8 cellular contexts compared by ENCODE assay signal in the genomic region with DNA sequence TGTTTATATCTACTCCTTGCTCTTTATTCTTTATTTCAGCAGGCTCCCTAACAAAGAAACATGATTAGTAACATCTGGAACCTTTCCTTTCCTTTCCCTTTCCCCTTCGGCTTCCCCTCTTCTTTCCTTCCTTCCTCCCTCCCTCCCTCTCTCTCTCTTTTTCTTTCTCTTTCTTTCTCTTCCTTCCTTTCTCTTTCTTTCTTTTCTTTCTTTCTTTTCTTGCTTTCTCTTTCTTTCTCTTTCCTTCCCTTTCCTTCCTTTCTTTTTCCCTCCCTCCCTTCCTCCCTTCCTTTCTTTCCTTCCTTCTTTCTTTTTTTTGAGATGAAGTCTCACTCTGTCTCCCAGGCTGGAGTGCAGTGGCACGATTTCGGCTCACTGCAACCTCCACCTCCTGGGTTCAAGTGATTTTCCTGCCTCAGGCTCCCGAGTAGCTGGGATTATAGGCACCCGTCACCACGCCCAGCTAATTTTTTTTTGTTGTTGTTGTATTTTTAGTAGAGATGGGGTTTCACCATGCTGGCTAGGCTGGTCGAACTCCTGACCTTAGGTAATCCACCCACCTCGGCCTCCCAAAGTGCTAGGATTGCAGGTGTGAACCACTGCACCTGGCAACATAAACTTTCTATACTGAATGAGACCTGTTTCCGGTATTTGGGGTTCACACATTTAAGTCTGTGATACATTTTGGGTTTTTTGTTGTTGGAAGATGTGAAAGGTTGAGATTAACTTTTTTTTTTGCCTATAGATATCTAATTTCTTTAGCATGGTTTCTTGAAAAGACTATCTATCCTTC. TPM values are rescaled to one million over a fixed set of nuclear protein-coding genes. Genes with fewer than 3 reads are reported as not detected.
A peak's percentile ranks its signal among the peaks of the same experiment; 100 is the strongest.
DNase-seq lines count a peak whose midpoint lies in the region; ATAC-seq, FAIRE-seq and TF ChIP-seq lines count a peak whose summit lies in the region.
"Not testable (repeated sequence)": the region's sequence is repeated elsewhere in the genome, so short reads cannot be mapped to it uniquely, and the experiment has no call there.

No MANE protein-coding gene starts in this region.

- H3K79me2 ChIP-seq in SU-DHL-6 (ENCODE audit: insufficient read depth, low read length); hepatocyte; neural cell (replicated peaks; ENCODE audit: insufficient read depth, low read length): not testable (repeated sequence)
- peaks cover 38% of the 10 kb centered on the region for H3K79me2 ChIP-seq in K562 (ENCODE audit: control insufficient read depth, insufficient read depth, low read length)

- H3K9me3 ChIP-seq in Caco-2; KOPT-K1 (ENCODE audit: insufficient read depth, low read length, poor library complexity, severe bottlenecking); SU-DHL-6 (ENCODE audit: insufficient read depth, low read length); K562 (replicated peaks; ENCODE audit: control insufficient read depth, insufficient read depth, low read depth, low read length); hepatocyte (ENCODE audit: low read depth); neural cell (ENCODE audit: low read length); transverse colon: not testable (repeated sequence)

- ATAC-seq in K562 = not testable (repeated sequence)

- not testable (repeated sequence) for H3K9ac ChIP-seq in SU-DHL-6 (ENCODE audit: low read length); neural cell (ENCODE audit: low read length)
- H3K9ac ChIP-seq in K562 (ENCODE audit: insufficient read depth in 1 of 2, low read depth in 2 of 2, low read length in 2 of 2) = peak overlapping the region; percentile 36 to 75; a peak in 3 of 4 replicates

- BruUV-seq in Caco-2 (replicated peaks; lab: Mats Ljungman, UMichigan); K562 (replicated peaks; lab: Mats Ljungman, UMichigan): not testable (repeated sequence)

- not testable (repeated sequence) for H3K9me2 ChIP-seq in SU-DHL-6 (replicated peaks; ENCODE audit: insufficient read depth, low read length); hepatocyte (replicated peaks; ENCODE audit: insufficient read depth); neural cell (ENCODE audit: insufficient read depth, low read length)

- CTCF ChIA-PET in Caco-2 (lab: Charles Lee); K562 (lab: Yijun Ruan, JAX; ENCODE audit: low intra/inter-chr PET ratio): not testable (repeated sequence)

- not testable (repeated sequence) for H3K4me1 Mint-ChIP-seq in Caco-2 (ENCODE audit: low read depth, unreplicated experiment)
- peaks cover 21% of the 10 kb centered on the region for H3K4me1 Mint-ChIP-seq in activated T-cell treated with anti-CD3 and anti-CD28 coated beads, Interleukin-2, amount 50 U/mL, for 24 hours (ENCODE audit: low read depth)

- TF ChIP-seq POLR2A in K562 (conservative IDR thresholded peaks at IDR 0.05); transverse colon (IDR thresholded peaks at IDR 0.05): not testable (repeated sequence)

- not testable (repeated sequence) for H3K9me3 Mint-ChIP-seq in Caco-2 (ENCODE audit: unreplicated experiment); activated T-cell treated with anti-CD3 and anti-CD28 coated beads, Interleukin-2, amount 50 U/mL, for 24 hours

- not testable (repeated sequence) for H2AFZ ChIP-seq in SU-DHL-6 (ENCODE audit: low read depth, low read length, severe bottlenecking); neural cell (ENCODE audit: low read depth, low read length)
- H2AFZ ChIP-seq in K562 (ENCODE audit: low read depth, low read length) = peak overlapping the region; percentile 71; the same call in 1 of the 2 replicates
- peak overlapping the region; percentile 21 for H2AFZ ChIP-seq in hepatocyte

- intact Hi-C loops in Caco-2 (cut with micrococcal nuclease; ENCODE audit: unreplicated experiment) = loop anchor here (5.0 kb wide), 1 partner anchor 39 kb away; no protein-coding TSS in a partner anchor
- intact Hi-C loops in K562 (cut with micrococcal nuclease) = loop anchor here (5.0 kb wide), 1 partner anchor 199 kb away; no protein-coding TSS in a partner anchor
- intact Hi-C loops in transverse colon (cut with DNase I; ENCODE audit: low total_unique reads) = not testable (repeated sequence)

- not testable (repeated sequence) for TF ChIP-seq EP300 in K562 (IDR thresholded peaks at IDR 0.05; ENCODE audit: low read length); neural cell (conservative IDR thresholded peaks at IDR 0.05; ENCODE audit: poor library complexity, severe bottlenecking); transverse colon (IDR thresholded peaks at IDR 0.05; ENCODE audit: low read depth)

- H3K4me1 ChIP-seq in Caco-2; hepatocyte (ENCODE audit: insufficient read depth); transverse colon: not testable (repeated sequence)
- peaks cover 12 to 14% of the 10 kb centered on the region in 2 experiments for H3K4me1 ChIP-seq in K562 (replicated peaks in 1 of 2; ENCODE audit: control insufficient read depth in 2 of 2, insufficient read depth in 2 of 2, low read length in 2 of 2)

- not testable (repeated sequence) for DNase-seq in Caco-2; activated T-cell treated with anti-CD3 and anti-CD28 coated beads, Interleukin-2, amount 50 U/mL, for 24 hours; K562 (ENCODE audit: extremely low read depth in 1 of 4, low spot score in 3 of 4); hepatocyte (ENCODE audit: low spot score); transverse colon

- not testable (repeated sequence) for TF ChIP-seq RAD21 in K562 (CRISPR knock-in tag; conservative IDR thresholded peaks at IDR 0.05 in 1 of 2, IDR thresholded peaks at IDR 0.05 in 1 of 2); neural cell (conservative IDR thresholded peaks at IDR 0.05)

- H3F3A ChIP-seq in SU-DHL-6 (ENCODE audit: insufficient read depth); neural cell (ENCODE audit: insufficient read depth, low read length, poor library complexity, severe bottlenecking): not testable (repeated sequence)

- H3K27ac ChIP-seq in KOPT-K1 (ENCODE audit: low read depth, low read length, poor library complexity, severe bottlenecking) (peak overlapping the region; percentile 16), K562 (ENCODE audit: extremely low read depth, low read depth, low read length) (peak overlapping the region; percentile 70), hepatocyte (peak overlapping the region; percentile 40), transverse colon (peak overlapping the region in 3 of 4 donors; percentile 79 to 92 (median 90))
- H3K27ac ChIP-seq in SU-DHL-6 (ENCODE audit: low read depth, low read length); neural cell (ENCODE audit: low read length): not testable (repeated sequence)

- in situ Hi-C loops in K562 (cut with MboI) = not testable (repeated sequence)
- in situ Hi-C loops in transverse colon (cut with MboI; ENCODE audit: low pct_ligation_motif_present in 1 of 4, low pct_unique_long_range_greater_than_20kb in 1 of 4, low sequenced_read_pairs in 3 of 4) = loop anchor here in 1 of 4 donors (25.0 kb wide), 1 partner anchor 199 kb away; no protein-coding TSS in a partner anchor

- 10% methylated on average over 8 of the region's 9 CpGs for WGBS in K562 (ENCODE audit: insufficient coverage, low coverage, missing lambda C conversion rate)
- 65% methylated on average over 9 of the region's 9 CpGs for WGBS in hepatocyte (ENCODE audit: low lambda C conversion rate, missing lambda C conversion rate)
- 10 to 60% methylated on average over 2 to 9 of the region's 9 CpGs for WGBS in transverse colon (ENCODE audit: low coverage in 1 of 2), 2 donors

- H3K9me1 ChIP-seq in K562 (ENCODE audit: control insufficient read depth, insufficient read depth, low read length) = not testable (repeated sequence)

- peak overlapping the region; percentile 22 for H3K4me3 Mint-ChIP-seq in Caco-2 (ENCODE audit: unreplicated experiment)
- peak overlapping the region; percentile 89 for H3K4me3 Mint-ChIP-seq in activated T-cell treated with anti-CD3 and anti-CD28 coated beads, Interleukin-2, amount 50 U/mL, for 24 hours

- not testable (repeated sequence) for H3K4me3 ChIP-seq in Caco-2 (ENCODE audit: low read depth, low read length); SU-DHL-6 (ENCODE audit: insufficient read depth, low read length, poor library complexity, severe bottlenecking); hepatocyte; transverse colon
- peak overlapping the region; percentile 58 for H3K4me3 ChIP-seq in K562
- peak overlapping the region; percentile 82 for H3K4me3 ChIP-seq in neural cell (ENCODE audit: low read length)

- FAIRE-seq in K562 (lab: Jason Lieb, UNC) = not testable (repeated sequence)

- not testable (repeated sequence) for TF ChIP-seq CTCF in Caco-2 (IDR thresholded peaks at IDR 0.05; ENCODE audit: insufficient read depth in 1 of 2, low read depth in 1 of 2, low read length in 1 of 2, severe bottlenecking in 1 of 2, unreplicated experiment in 1 of 2); SU-DHL-6 (IDR thresholded peaks at IDR 0.05; ENCODE audit: insufficient read depth, low read length, poor library complexity, severe bottlenecking); K562 (IDR thresholded peaks at IDR 0.05 in 2 of 3, conservative IDR thresholded peaks at IDR 0.05 in 1 of 3; ENCODE audit: insufficient read depth in 2 of 3, low read depth in 1 of 3, low read length in 3 of 3); hepatocyte (IDR thresholded peaks at IDR 0.05; ENCODE audit: poor library complexity); neural cell (IDR thresholded peaks at IDR 0.05; ENCODE audit: poor library complexity, severe bottlenecking); transverse colon (IDR thresholded peaks at IDR 0.05)

- H4K20me1 ChIP-seq in SU-DHL-6 (ENCODE audit: low read depth, low read length); K562 (replicated peaks; ENCODE audit: control insufficient read depth, insufficient read depth, low read length); hepatocyte (ENCODE audit: insufficient read depth, poor library complexity, severe bottlenecking); neural cell (ENCODE audit: insufficient read depth): not testable (repeated sequence)

- H3K27ac Mint-ChIP-seq in Caco-2 (ENCODE audit: unreplicated experiment); activated T-cell treated with anti-CD3 and anti-CD28 coated beads, Interleukin-2, amount 50 U/mL, for 24 hours: not testable (repeated sequence)

- H3K36me3 ChIP-seq in Caco-2 (ENCODE audit: control insufficient read depth, insufficient read depth, low read length); KOPT-K1 (ENCODE audit: insufficient read depth, low read length); SU-DHL-6 (ENCODE audit: low read length); K562 (ENCODE audit: control insufficient read depth, insufficient read depth, low read length); hepatocyte (replicated peaks; ENCODE audit: insufficient read depth, low read depth); neural cell (ENCODE audit: insufficient read depth, low read length); transverse colon: not testable (repeated sequence)

- peak overlapping the region; percentile 75 for H3K4me2 ChIP-seq in SU-DHL-6 (ENCODE audit: low read depth, low read length, poor library complexity, severe bottlenecking)
- peak overlapping the region; percentile 94 for H3K4me2 ChIP-seq in K562 (ENCODE audit: insufficient read depth, low read length)
- peak overlapping the region; percentile 83 for H3K4me2 ChIP-seq in hepatocyte
- not testable (repeated sequence) for H3K4me2 ChIP-seq in neural cell (ENCODE audit: low read length)

- POLR2A ChIA-PET in Caco-2 (lab: Charles Lee) = not testable (repeated sequence)
- POLR2A ChIA-PET in K562 (lab: Yijun Ruan, JAX) = interaction anchor here (0.7 to 2.9 kb wide), 2 partner anchors 31 to 32 kb away, joined by 3 to 24 read pairs; a partner anchor contains a TSS

- H3K27me3 Mint-ChIP-seq in Caco-2 (ENCODE audit: insufficient read depth, unreplicated experiment) = not testable (repeated sequence)
- peaks cover 18% of the 10 kb centered on the region for H3K27me3 Mint-ChIP-seq in activated T-cell treated with anti-CD3 and anti-CD28 coated beads, Interleukin-2, amount 50 U/mL, for 24 hours

- not testable (repeated sequence) for H3K27me3 ChIP-seq in Caco-2 (replicated peaks; ENCODE audit: control insufficient read depth, insufficient read depth, low read length); SU-DHL-6 (ENCODE audit: low read length); K562 (ENCODE audit: control insufficient read depth in 2 of 2, insufficient read depth in 2 of 2, low read length in 2 of 2); hepatocyte; neural cell (ENCODE audit: insufficient read depth, low read depth, low read length); transverse colon

- not testable (repeated sequence) for H3K36me3 Mint-ChIP-seq in Caco-2 (ENCODE audit: insufficient read depth, unreplicated experiment); activated T-cell treated with anti-CD3 and anti-CD28 coated beads, Interleukin-2, amount 50 U/mL, for 24 hours (ENCODE audit: low read depth)

RNA-seq across cellular contexts. Expression of a gene that starts 30.9 kb away (rescaled TPM):
- total RNA-seq in Caco-2 (2022) (253 and 261 TPM in 2 replicates), K562 (2014; rRNA removed) (475 and 540 TPM in 2 replicates), K562 (2014; rRNA removed; fragmentation: Illumina TruSeq; extraction: Trizol) (671 and 744 TPM in 2 replicates), K562 (2015; rRNA removed; fragmentation: Illumina TruSeq; extraction: Trizol) (587 and 622 TPM in 2 replicates), K562 (2021) (421 and 459 TPM in 2 replicates), hepatocyte (253 and 262 TPM in 2 replicates), transverse colon (100 to 1,000 TPM; 116 to 212 (median 206) TPM)
- 379 and 688 TPM in 2 replicates for total RNA-seq in K562 (2011; cell fraction: chromatin; rRNA removed; ENCODE audit: low replicate concordance)
- 193 and 197 TPM in 2 replicates for total RNA-seq in K562 (2011; cell fraction: nucleolus; rRNA removed)
- total RNA-seq in K562 (2011; cell fraction: nucleoplasm; rRNA removed) = 341 and 464 TPM in 2 replicates
- polyA plus RNA-seq in K562 (2011; rRNA removed) (461 and 523 TPM in 2 replicates), K562 (2014; fragmentation: Illumina TruSeq; extraction: Trizol) (534 and 616 TPM in 2 replicates), K562 (2014; fragmentation: Nextera tagmentation; extraction: Ambion mirVana) (100 to 1,000 TPM; 468 to 638 TPM), K562 (2014; rRNA removed) (352 and 405 TPM in 2 replicates), hepatocyte (116 and 133 TPM in 2 replicates), neural cell (802 and 875 TPM in 2 replicates)
- polyA plus RNA-seq in K562 (2011; cell fraction: cytosol; rRNA removed) = 199 and 265 TPM in 2 replicates
- polyA plus RNA-seq in K562 (2011; cell fraction: nucleus; rRNA removed) = 464 and 535 TPM in 2 replicates
- 368 and 402 TPM in 2 replicates for polyA plus RNA-seq in K562 (2012)
- 441 and 529 TPM in 2 replicates for polyA minus RNA-seq in K562 (2011; rRNA and poly(A)+ RNA removed)
- polyA minus RNA-seq in K562 (2011; cell fraction: cytosol; rRNA and poly(A)+ RNA removed) = 333 and 352 TPM in 2 replicates
- polyA minus RNA-seq in K562 (2011; cell fraction: nucleus; rRNA and poly(A)+ RNA removed) = 173 and 327 TPM in 2 replicates
- 438 and 590 TPM in 2 replicates for polyA minus RNA-seq in neural cell
